Comparison of ENCODE assay signal across 8 cellular contexts in the genomic region with DNA sequence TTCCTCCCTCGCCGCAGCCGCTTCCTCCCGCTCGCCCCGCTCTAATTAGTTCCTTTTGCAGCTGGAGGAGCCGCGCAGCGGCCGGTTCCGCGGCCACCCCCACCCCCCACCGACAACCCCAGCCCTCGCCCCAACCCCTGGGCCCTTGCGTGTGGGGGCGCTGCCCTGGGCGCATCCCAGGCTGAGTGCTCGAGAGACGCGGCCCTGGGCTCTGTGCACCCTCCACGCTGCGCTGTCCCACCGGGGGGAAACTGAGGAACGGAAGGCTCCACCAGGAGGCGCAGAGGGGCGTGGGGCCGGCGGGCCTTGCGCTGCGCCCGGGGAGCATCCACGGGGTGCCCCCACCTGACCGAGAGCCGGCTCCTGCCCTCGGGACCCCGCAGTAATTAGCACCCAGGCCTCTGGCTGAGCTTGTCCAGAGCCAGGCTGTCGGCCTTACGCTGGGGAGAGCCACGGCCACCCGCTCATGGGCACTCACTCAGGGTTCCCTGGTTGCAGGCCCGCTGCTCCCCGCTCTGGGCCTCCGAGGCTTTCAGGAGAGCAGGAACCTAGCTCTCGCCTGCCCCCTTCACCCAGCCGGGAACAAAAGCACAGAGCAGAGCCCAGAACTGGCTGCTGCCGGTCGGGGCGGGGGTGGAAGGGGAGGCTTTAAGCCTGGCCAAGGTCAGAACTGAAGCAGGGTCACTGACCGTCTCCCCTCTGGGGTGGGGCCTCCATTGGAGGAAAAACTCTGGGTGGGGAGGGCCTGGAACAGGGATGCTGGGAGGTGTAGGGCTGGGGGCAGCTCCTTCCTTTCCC. TPM values are rescaled to one million over a fixed set of nuclear protein-coding genes. Genes with fewer than 3 reads are reported as not detected.
DNase-seq lines count a peak whose midpoint lies in the region; ATAC-seq, FAIRE-seq and TF ChIP-seq lines count a peak whose summit lies in the region.

No MANE protein-coding gene starts in this region.

- DNase-seq in T47D (ENCODE audit: low read depth in 1 of 2, low spot score in 1 of 2) (peak; percentile 79 to 90), MCF 10A (ENCODE audit: unreplicated experiment) (no peak), SK-N-DZ (ENCODE audit: low spot score) (peak; percentile 85), ascending aorta (ENCODE audit: low spot score in 2 of 2) (peak in 1 of 2 donors; percentile 86), left ventricle myocardium inferior (peak; percentile 83), pancreas (peak; percentile 81 to 94 (median 82)), 8988T (no peak)
- DNase-seq in activated T-helper 1 cell treated with anti-CD3 and anti-CD28 coated beads, Interleukin-12 subunit alpha, Interleukin-12 subunit beta, Interleukin-2, Interleukin-4 antibody, amounts not matched to agents 30 ng/mL and 10 ng/mL and 1 ng/mL, durations not matched to agents 14 hours and 24 hours and 36 hours (ENCODE audit: low spot score): no peak

- 1% methylated on average over 40 to 49 of the region's 49 CpGs for WGBS in pancreas, 2 donors

- intact Hi-C loops in MCF 10A (cut with micrococcal nuclease): no loop called here
- intact Hi-C loops in ascending aorta (cut with DNase I): loop anchor here (10.0 kb wide), 1 partner anchor 383 kb away; no protein-coding TSS in a partner anchor
- intact Hi-C loops in left ventricle myocardium inferior (cut with micrococcal nuclease): no loop called here
- intact Hi-C loops in pancreas (cut with DNase I): loop anchor here in 1 of 3 donors (2.0 kb wide), 1 partner anchor 39 kb away; no protein-coding TSS in a partner anchor
- intact Hi-C loops in activated T-helper 1 cell treated with anti-CD3 and anti-CD28 coated beads, Interleukin-12 subunit alpha, Interleukin-12 subunit beta, Interleukin-2, Interleukin-4 antibody, amounts not matched to agents 30 ng/mL and 10 ng/mL and 1 ng/mL, durations not matched to agents 14 hours and 24 hours and 36 hours (cut with micrococcal nuclease): no loop called here

- H3K27me3 ChIP-seq in ascending aorta (no peaks in the 10 kb centered on the region), left ventricle myocardium inferior (ENCODE audit: low read depth) (no peaks in the 10 kb centered on the region), pancreas (no peaks in the 10 kb centered on the region)

- H3K27ac Mint-ChIP-seq in MCF 10A (ENCODE audit: low read depth, unreplicated experiment): no peak overlapping the region
- no peak overlapping the region for H3K27ac Mint-ChIP-seq in activated T-helper 1 cell treated with anti-CD3 and anti-CD28 coated beads, Interleukin-12 subunit alpha, Interleukin-12 subunit beta, Interleukin-2, Interleukin-4 antibody, amounts not matched to agents 30 ng/mL and 10 ng/mL and 1 ng/mL, durations not matched to agents 14 hours and 24 hours and 36 hours

- FAIRE-seq in pancreas (lab: Jason Lieb, UNC): no peak

- no peaks in the 10 kb centered on the region for H3K36me3 Mint-ChIP-seq in MCF 10A (ENCODE audit: insufficient read depth, unreplicated experiment)
- no peaks in the 10 kb centered on the region for H3K36me3 Mint-ChIP-seq in activated T-helper 1 cell treated with anti-CD3 and anti-CD28 coated beads, Interleukin-12 subunit alpha, Interleukin-12 subunit beta, Interleukin-2, Interleukin-4 antibody, amounts not matched to agents 30 ng/mL and 10 ng/mL and 1 ng/mL, durations not matched to agents 14 hours and 24 hours and 36 hours (ENCODE audit: low read depth)

- ATAC-seq in pancreas: peak; percentile 66 to 84 (median 80)

- H3K9me3 Mint-ChIP-seq in MCF 10A (ENCODE audit: unreplicated experiment): no peaks in the 10 kb centered on the region
- H3K9me3 Mint-ChIP-seq in activated T-helper 1 cell treated with anti-CD3 and anti-CD28 coated beads, Interleukin-12 subunit alpha, Interleukin-12 subunit beta, Interleukin-2, Interleukin-4 antibody, amounts not matched to agents 30 ng/mL and 10 ng/mL and 1 ng/mL, durations not matched to agents 14 hours and 24 hours and 36 hours: no peaks in the 10 kb centered on the region

- peaks cover 5% of the 10 kb centered on the region for H3K4me1 Mint-ChIP-seq in MCF 10A (ENCODE audit: insufficient read depth, unreplicated experiment)
- no peaks in the 10 kb centered on the region for H3K4me1 Mint-ChIP-seq in activated T-helper 1 cell treated with anti-CD3 and anti-CD28 coated beads, Interleukin-12 subunit alpha, Interleukin-12 subunit beta, Interleukin-2, Interleukin-4 antibody, amounts not matched to agents 30 ng/mL and 10 ng/mL and 1 ng/mL, durations not matched to agents 14 hours and 24 hours and 36 hours (ENCODE audit: low read depth)

- H3K9me3 ChIP-seq in ascending aorta (no peaks in the 10 kb centered on the region), left ventricle myocardium inferior (replicated peaks) (no peaks in the 10 kb centered on the region), pancreas (no peaks in the 10 kb centered on the region)

- H3K27me3 Mint-ChIP-seq in MCF 10A (ENCODE audit: insufficient read depth, unreplicated experiment): no peaks in the 10 kb centered on the region
- peaks cover 13% of the 10 kb centered on the region for H3K27me3 Mint-ChIP-seq in activated T-helper 1 cell treated with anti-CD3 and anti-CD28 coated beads, Interleukin-12 subunit alpha, Interleukin-12 subunit beta, Interleukin-2, Interleukin-4 antibody, amounts not matched to agents 30 ng/mL and 10 ng/mL and 1 ng/mL, durations not matched to agents 14 hours and 24 hours and 36 hours (ENCODE audit: insufficient read depth)

- H3K36me3 ChIP-seq in ascending aorta (peaks cover 8 to 10% of the 10 kb centered on the region in 2 donors), left ventricle myocardium inferior (peaks cover 9% of the 10 kb centered on the region), pancreas (no peaks in the 10 kb centered on the region)

- CTCF ChIA-PET in MCF 10A (lab: Yijun Ruan, JAX): interaction anchor here (0.6 to 6.2 kb wide), 8 partner anchors 11 to 128 kb away, joined by 3 to 94 read pairs (median 4); no protein-coding TSS in a partner anchor

- H3K4me3 ChIP-seq in ascending aorta: peak overlapping the region; percentile 53 to 61
- peak overlapping the region; percentile 69 for H3K4me3 ChIP-seq in left ventricle myocardium inferior
- peak overlapping the region; percentile 8 to 55 (median 42) for H3K4me3 ChIP-seq in pancreas

- TF ChIP-seq CTCF in MCF 10A (IDR thresholded peaks at IDR 0.05; ENCODE audit: unreplicated experiment): no peak
- peak; percentile 62 to 76 (median 64) for TF ChIP-seq CTCF in ascending aorta (IDR thresholded peaks at IDR 0.05)
- peak; percentile 75 for TF ChIP-seq CTCF in left ventricle myocardium inferior (IDR thresholded peaks at IDR 0.05; ENCODE audit: borderline replicate concordance)
- peak in 3 of 4 donors; percentile 28 to 42 (median 36) for TF ChIP-seq CTCF in pancreas (IDR thresholded peaks at IDR 0.05)

- H3K27ac ChIP-seq in ascending aorta: peak overlapping the region; percentile 93 to 94
- peak overlapping the region; percentile 96 for H3K27ac ChIP-seq in left ventricle myocardium inferior (replicated peaks)
- H3K27ac ChIP-seq in pancreas: peak overlapping the region; percentile 70 to 86 (median 76)

- POLR2A ChIA-PET in MCF 10A (lab: Yijun Ruan, JAX): interaction anchor here (0.6 to 0.9 kb wide), 2 partner anchors 12 to 126 kb away, joined by 3 read pairs; no protein-coding TSS in a partner anchor

- in situ Hi-C loops in T47D (cut with HindIII; ENCODE audit: low pct_unique_long_range_greater_than_20kb, low sequenced_read_pairs): no loop called here

- BruUV-seq in MCF 10A (replicated peaks; lab: Mats Ljungman, UMichigan): no TSS peak

- H3K4me3 Mint-ChIP-seq in MCF 10A (ENCODE audit: unreplicated experiment): no peak overlapping the region
- H3K4me3 Mint-ChIP-seq in activated T-helper 1 cell treated with anti-CD3 and anti-CD28 coated beads, Interleukin-12 subunit alpha, Interleukin-12 subunit beta, Interleukin-2, Interleukin-4 antibody, amounts not matched to agents 30 ng/mL and 10 ng/mL and 1 ng/mL, durations not matched to agents 14 hours and 24 hours and 36 hours: no peak overlapping the region

- peaks cover 50 to 62% of the 10 kb centered on the region in 2 donors for H3K4me1 ChIP-seq in ascending aorta
- H3K4me1 ChIP-seq in left ventricle myocardium inferior: peaks cover 77% of the 10 kb centered on the region
- peaks cover 15 to 34% (median 16%) of the 10 kb centered on the region in 3 donors for H3K4me1 ChIP-seq in pancreas

RNA-seq across cellular contexts. Expression of a gene that starts 12.1 kb away (rescaled TPM):
- total RNA-seq in MCF 10A (2022): 14.7 and 15.8 TPM in 2 replicates
- 4.4 and 4.5 TPM in 2 replicates for polyA plus RNA-seq in SK-N-DZ (2014; cell fraction: cytosol; rRNA removed)
- 2.7 and 7.0 TPM in 2 replicates for polyA plus RNA-seq in SK-N-DZ (2014; cell fraction: nucleus; rRNA removed)
- total RNA-seq in ascending aorta: 16.8 TPM
- 17.2 TPM for total RNA-seq in left ventricle myocardium inferior
- total RNA-seq in pancreas: 10 to 100 TPM in 4 of 6 donors, 1 to 10 TPM in 2; 5.5 to 14.9 (median 10.9) TPM
- 10 to 100 TPM in 1 of 2 donors, 1 to 10 TPM in 1; 7.3 to 15.1 TPM for polyA plus RNA-seq in pancreas
- total RNA-seq in activated T-helper 1 cell treated with anti-CD3 and anti-CD28 coated beads, Interleukin-12 subunit alpha, Interleukin-12 subunit beta, Interleukin-2, Interleukin-4 antibody, amounts not matched to agents 30 ng/mL and 10 ng/mL and 1 ng/mL, durations not matched to agents 14 hours and 24 hours and 36 hours: 0.54 TPM in 2 replicates

RNA-seq across cellular contexts. Expression of a gene that starts 23.1 kb away (rescaled TPM):
- 71.8 and 117 TPM in 2 replicates for total RNA-seq in MCF 10A (2022)
- 187 and 191 TPM in 2 replicates for polyA plus RNA-seq in SK-N-DZ (2014; cell fraction: cytosol; rRNA removed)
- 181 and 215 TPM in 2 replicates for polyA plus RNA-seq in SK-N-DZ (2014; cell fraction: nucleus; rRNA removed)
- 26.6 TPM for total RNA-seq in ascending aorta
- 67.3 TPM for total RNA-seq in left ventricle myocardium inferior
- 10 to 100 TPM; 12.2 to 29.6 (median 22.7) TPM for total RNA-seq in pancreas
- 100 to 1,000 TPM in 1 of 2 donors, 10 to 100 TPM in 1; 69.6 to 106 TPM for polyA plus RNA-seq in pancreas
- 91.5 and 106 TPM in 2 replicates for total RNA-seq in activated T-helper 1 cell treated with anti-CD3 and anti-CD28 coated beads, Interleukin-12 subunit alpha, Interleukin-12 subunit beta, Interleukin-2, Interleukin-4 antibody, amounts not matched to agents 30 ng/mL and 10 ng/mL and 1 ng/mL, durations not matched to agents 14 hours and 24 hours and 36 hours

RNA-seq across cellular contexts. Expression of a gene that starts 43.7 kb away (rescaled TPM):
- total RNA-seq in MCF 10A (2022): 4.0 and 7.1 TPM in 2 replicates
- 7.4 and 7.9 TPM in 2 replicates for polyA plus RNA-seq in SK-N-DZ (2014; cell fraction: cytosol; rRNA removed)
- polyA plus RNA-seq in SK-N-DZ (2014; cell fraction: nucleus; rRNA removed): 3.4 and 4.9 TPM in 2 replicates
- total RNA-seq in ascending aorta: 218 TPM
- total RNA-seq in left ventricle myocardium inferior: 5.5 TPM
- total RNA-seq in pancreas: 10 to 100 TPM in 1 of 6 donors, 1 to 10 TPM in 5; 3.1 to 10.1 (median 7.9) TPM
- polyA plus RNA-seq in pancreas: 10 to 100 TPM in 1 of 2 donors, 1 to 10 TPM in 1; 9.0 to 14.8 TPM
- 0.18 TPM in 1 of 2 replicates, not detected in the other for total RNA-seq in activated T-helper 1 cell treated with anti-CD3 and anti-CD28 coated beads, Interleukin-12 subunit alpha, Interleukin-12 subunit beta, Interleukin-2, Interleukin-4 antibody, amounts not matched to agents 30 ng/mL and 10 ng/mL and 1 ng/mL, durations not matched to agents 14 hours and 24 hours and 36 hours

RNA-seq across cellular contexts. Expression of a gene that starts 55.2 kb away (rescaled TPM):
- total RNA-seq in MCF 10A (2022) (15.5 and 23.9 TPM in 2 replicates), ascending aorta (5.3 TPM), left ventricle myocardium inferior (2.6 TPM), pancreas (10 to 100 TPM in 4 of 6 donors, 1 to 10 TPM in 2; 8.6 to 17.9 (median 12.9) TPM)
- polyA plus RNA-seq in SK-N-DZ (2014; cell fraction: cytosol; rRNA removed): 26.4 and 28.4 TPM in 2 replicates
- 29.5 and 31.0 TPM in 2 replicates for polyA plus RNA-seq in SK-N-DZ (2014; cell fraction: nucleus; rRNA removed)
- 10 to 100 TPM in 1 of 2 donors, 1 to 10 TPM in 1; 6.1 to 10.7 TPM for polyA plus RNA-seq in pancreas
- total RNA-seq in activated T-helper 1 cell treated with anti-CD3 and anti-CD28 coated beads, Interleukin-12 subunit alpha, Interleukin-12 subunit beta, Interleukin-2, Interleukin-4 antibody, amounts not matched to agents 30 ng/mL and 10 ng/mL and 1 ng/mL, durations not matched to agents 14 hours and 24 hours and 36 hours: 48.3 and 49.2 TPM in 2 replicates

Comparison
In these comparisons a context has a peak if more than half of its experiments do, and no peak if none do; other contexts are left out.
1. DNase-seq: peak in T47D (2 of 2), SK-N-DZ (single experiment), left ventricle myocardium inferior (single experiment) and pancreas (6 of 6); none in MCF 10A (single experiment), activated T-helper 1 cell treated with anti-CD3 and anti-CD28 coated beads, Interleukin-12 subunit alpha, Interleukin-12 subunit beta, Interleukin-2, Interleukin-4 antibody, amounts not matched to agents 30 ng/mL and 10 ng/mL and 1 ng/mL, durations not matched to agents 14 hours and 24 hours and 36 hours (single experiment) and 8988T (single experiment).
2. RNA of a gene that starts 43.7 kb away (total RNA-seq): 218 TPM in ascending aorta (single experiment); 3.1 to 10.1 TPM in pancreas, 5.5 TPM in left ventricle myocardium inferior (single experiment), 4.0 to 7.1 TPM in MCF 10A and 0.18 TPM in activated T-helper 1 cell treated with anti-CD3 and anti-CD28 coated beads, Interleukin-12 subunit alpha, Interleukin-12 subunit beta, Interleukin-2, Interleukin-4 antibody, amounts not matched to agents 30 ng/mL and 10 ng/mL and 1 ng/mL, durations not matched to agents 14 hours and 24 hours and 36 hours; every median in the first group is over 10 times any median in the second.
3. Peak in every context shown above with its lines, with median percentiles within 50 percentile points of each other: H3K27ac ChIP-seq and H3K4me3 ChIP-seq.